In genomic region chr17:57084802-57085447, GRCh38 we compare ENCODE assay signal across 1 cellular context.
TF ChIP-seq lines count a peak whose summit lies in the region.

Gene AKAP1, plus strand, starts transcription at chr17:57085246. Its CDS starts 20,219 bp downstream, at chr17:57105465.

TF ChIP-seq in HepG2, 621 proteins besides CTCF, POLR2A, EP300 and RAD21 (continued from another document and continues in another):
- TF ChIP-seq AFF4 (CRISPR knock-in tag; IDR thresholded peaks at IDR 0.05) (no peak), TEF (CRISPR knock-in tag; IDR thresholded peaks at IDR 0.05) (peak; percentile 34; the same call in 1 of the 2 replicates), SIN3B (IDR thresholded peaks at IDR 0.05; ENCODE audit: low read length) (no peak), KDM1A (CRISPR knock-in tag; IDR thresholded peaks at IDR 0.05) (no peak), ZBTB14 (CRISPR knock-in tag; IDR thresholded peaks at IDR 0.05) (peak; percentile 93), ZNF574 (CRISPR knock-in tag; IDR thresholded peaks at IDR 0.05) (peak; percentile 60; the same call in 1 of the 2 replicates), HOXA9 (CRISPR knock-in tag; IDR thresholded peaks at IDR 0.05; ENCODE audit: borderline replicate concordance) (no peak), ZNF354B (CRISPR knock-in tag; IDR thresholded peaks at IDR 0.05) (no peak), TFAP4 (IDR thresholded peaks at IDR 0.05; ENCODE audit: borderline replicate concordance, low read depth) (peak; percentile 91; the same call in 1 of the 2 replicates), BHLHE40 (IDR thresholded peaks at IDR 0.05; ENCODE audit: low read length) (no peak), ZNF713 (CRISPR knock-in tag; IDR thresholded peaks at IDR 0.05) (no peak), DR1 (CRISPR knock-in tag; IDR thresholded peaks at IDR 0.05) (no peak; the same call in 1 of the 2 replicates), GMEB2 (CRISPR knock-in tag; IDR thresholded peaks at IDR 0.05; ENCODE audit: low read depth) (no peak; the same call in 1 of the 2 replicates), ZNF136 (CRISPR knock-in tag; IDR thresholded peaks at IDR 0.05; ENCODE audit: low read depth) (peak; percentile 63; the same call in 1 of the 2 replicates), BRF2 (CRISPR knock-in tag; IDR thresholded peaks at IDR 0.05) (no peak), KLF6 (CRISPR knock-in tag; IDR thresholded peaks at IDR 0.05) (no peak), PHF5A (CRISPR knock-in tag; IDR thresholded peaks at IDR 0.05; ENCODE audit: low read depth, unreplicated experiment) (peak; percentile 83), HNF1A (IDR thresholded peaks at IDR 0.05; ENCODE audit: low read depth) (no peak), HNF1A (CRISPR knock-in tag; IDR thresholded peaks at IDR 0.05; ENCODE audit: borderline replicate concordance) (no peak), KLF16 (CRISPR knock-in tag; IDR thresholded peaks at IDR 0.05) (peak in 1 of 2 experiments; percentile 78; a peak in 2 of 4 replicates), ZNF703 (CRISPR knock-in tag; IDR thresholded peaks at IDR 0.05; ENCODE audit: borderline replicate concordance) (no peak), PAF1 (CRISPR knock-in tag; IDR thresholded peaks at IDR 0.05) (no peak), PAXIP1 (CRISPR knock-in tag; conservative IDR thresholded peaks at IDR 0.05) (no peak), ZNF253 (CRISPR knock-in tag; IDR thresholded peaks at IDR 0.05; ENCODE audit: borderline replicate concordance) (no peak), ZNF510 (CRISPR knock-in tag; IDR thresholded peaks at IDR 0.05; ENCODE audit: low read depth) (0 out of 2 replicates have a peak, but pooled peaks have one; percentile 23), TFDP2 (CRISPR knock-in tag; IDR thresholded peaks at IDR 0.05) (peak; percentile 86), MAF1 (CRISPR knock-in tag; IDR thresholded peaks at IDR 0.05; ENCODE audit: borderline replicate concordance) (peak; percentile 54; the same call in 1 of the 2 replicates), ZNF577 (CRISPR knock-in tag; IDR thresholded peaks at IDR 0.05; ENCODE audit: borderline replicate concordance, low read depth) (no peak), CAMTA2 (CRISPR knock-in tag; IDR thresholded peaks at IDR 0.05; ENCODE audit: borderline replicate concordance) (no peak), ETV5 (CRISPR knock-in tag; IDR thresholded peaks at IDR 0.05; ENCODE audit: borderline replicate concordance) (no peak), NR0B2 (CRISPR knock-in tag; IDR thresholded peaks at IDR 0.05) (peak; percentile 76; the same call in 1 of the 2 replicates), ZFP82 (CRISPR knock-in tag; IDR thresholded peaks at IDR 0.05; ENCODE audit: borderline replicate concordance) (peak; percentile 96), ZNF660 (CRISPR knock-in tag; IDR thresholded peaks at IDR 0.05; ENCODE audit: borderline replicate concordance, low read depth) (no peak), ARNTL (CRISPR knock-in tag; IDR thresholded peaks at IDR 0.05) (no peak), CENPX (CRISPR knock-in tag; IDR thresholded peaks at IDR 0.05) (no peak)
